In genomic region chr9:88272986-88273385, GRCh38 we compare ENCODE assay signal across 1 cellular context.
TF ChIP-seq lines count a peak whose summit lies in the region.

No MANE protein-coding gene starts in this region.

TF ChIP-seq in GM23338, 12 proteins besides CTCF, POLR2A, EP300 and RAD21 (continued from another document):
- TF ChIP-seq POLR2AphosphoS5 (IDR thresholded peaks at IDR 0.05; ENCODE audit: low read depth) = no peak
- TF ChIP-seq ZNF462 (CRISPR knock-in tag; IDR thresholded peaks at IDR 0.05) = no peak
- no peak for TF ChIP-seq ZNF114 (CRISPR knock-in tag; IDR thresholded peaks at IDR 0.05)
TF ChIP-seq in GM23338: peak in this region for 0.
